ENCODE assay signal across 9 cellular contexts in genomic region chr14:102901633-102902032, GRCh38. TPM values are rescaled to one million over a fixed set of nuclear protein-coding genes. Genes with fewer than 3 reads are reported as not detected.
A peak's percentile ranks its signal among the peaks of the same experiment; 100 is the strongest.
DNase-seq lines count a peak whose midpoint lies in the region; ATAC-seq and TF ChIP-seq lines count a peak whose summit lies in the region.
"Had no signal": no experiment of that assay in that cellular context is flagged by ENCODE, and none has a peak within 500 bp of the region (broad histone marks: within the 10 kb centered on the region; RNA-seq: fewer than 3 reads in every experiment).

No MANE protein-coding gene starts in this region.

- peaks cover 10 to 39% (median 35%) of the 10 kb centered on the region in 10 experiments for H3K4me1 ChIP-seq in BLaER1 treated with 17β-estradiol and CSF1 and Interleukin-3, amounts not matched to agents 10 nM and 100 nM
- peaks cover 28% of the 10 kb centered on the region for H3K4me1 ChIP-seq in OCI-LY7 (ENCODE audit: insufficient read depth, low read length, poor library complexity, severe bottlenecking)

- TF ChIP-seq POLR2A in GM18951 (IDR thresholded peaks at IDR 0.05; ENCODE audit: extremely low read depth, insufficient read depth, insufficient read length): peak; percentile 45
- TF ChIP-seq POLR2A in lower leg skin (IDR thresholded peaks at IDR 0.05): no peak

- intact Hi-C loops in OCI-LY7 (cut with micrococcal nuclease; ENCODE audit: unreplicated experiment) (loop anchor here (1.0 to 5.0 kb wide), 2 partner anchors 16 to 379 kb away; no protein-coding TSS in a partner anchor), lower leg skin (cut with DNase I; ENCODE audit: low total_unique reads) (no loop called here)

- peak overlapping the region; percentile 10 to 67 (median 46); a peak in 19 of 22 replicates for H3K4me2 ChIP-seq in BLaER1 treated with 17β-estradiol and CSF1 and Interleukin-3, amounts not matched to agents 10 nM and 100 nM
- H3K4me2 ChIP-seq in OCI-LY7 (ENCODE audit: low read length): peak overlapping the region; percentile 72

- BruUV-seq in OCI-LY7 (replicated peaks; lab: Mats Ljungman, UMichigan): no TSS peak

- no peaks in the 10 kb centered on the region; a peak in 1 of 22 replicates for H3K9me3 ChIP-seq in BLaER1 treated with 17β-estradiol and CSF1 and Interleukin-3, amounts not matched to agents 10 nM and 100 nM (replicated peaks in 1 of 11)
- no peaks in the 10 kb centered on the region for H3K9me3 ChIP-seq in OCI-LY7 (ENCODE audit: low read length)

- WGBS in lower leg skin, 2 donors: 91% methylated on average over 4 of the region's 4 CpGs

- no peak for TF ChIP-seq CTCF in OCI-LY7 (conservative IDR thresholded peaks at IDR 0.05; ENCODE audit: low read length)
- no peak for TF ChIP-seq CTCF in lower leg skin (IDR thresholded peaks at IDR 0.05)

- POLR2A ChIA-PET in OCI-LY7 (lab: Charles Lee): interaction anchor here (0.6 kb wide), 1 partner anchor 49 kb away, joined by 3 read pairs; no protein-coding TSS in a partner anchor

- ATAC-seq in HG02938 (IDR thresholded peaks at IDR 0.05; ENCODE audit: unreplicated experiment) (peak; percentile 75), SK-N-SH treated with all-trans-retinoic acid at 6 μM for 48 hours (no peak)

- H3K4me3 ChIP-seq in BLaER1 treated with 17β-estradiol and CSF1 and Interleukin-3, amounts not matched to agents 10 nM and 100 nM: no peak overlapping the region
- H3K4me3 ChIP-seq in OCI-LY7 (ENCODE audit: low read depth, low read length, poor library complexity, severe bottlenecking) (peak overlapping the region; percentile 36), lower leg skin (ENCODE audit: low read depth, poor library complexity, severe bottlenecking) (no peak overlapping the region)

- H2AFZ ChIP-seq in OCI-LY7 (ENCODE audit: low read length): no peak overlapping the region

- peaks cover 39 to 95% (median 72%) of the 10 kb centered on the region in 11 experiments for H3K36me3 ChIP-seq in BLaER1 treated with 17β-estradiol and CSF1 and Interleukin-3, amounts not matched to agents 10 nM and 100 nM
- H3K36me3 ChIP-seq in OCI-LY7 (ENCODE audit: insufficient read depth, low read length): no peaks in the 10 kb centered on the region

- peaks cover 7 to 75% (median 25%) of the 10 kb centered on the region in 11 experiments; a peak in 16 of 22 replicates for H4K20me1 ChIP-seq in BLaER1 treated with 17β-estradiol and CSF1 and Interleukin-3, amounts not matched to agents 10 nM and 100 nM
- peaks cover 4% of the 10 kb centered on the region; the same call in 1 of the 2 replicates for H4K20me1 ChIP-seq in OCI-LY7 (ENCODE audit: insufficient read depth, low read length)

- no peaks in the 10 kb centered on the region for H3K9me2 ChIP-seq in OCI-LY7 (ENCODE audit: insufficient read depth, low read length)

- no peaks in the 10 kb centered on the region for H3K79me2 ChIP-seq in OCI-LY7 (ENCODE audit: insufficient read depth, low read depth, low read length)

- peak overlapping the region in 5 of 11 experiments; percentile 9 to 50 (median 38); a peak in 8 of 22 replicates for H3K9ac ChIP-seq in BLaER1 treated with 17β-estradiol and CSF1 and Interleukin-3, amounts not matched to agents 10 nM and 100 nM

- CTCF ChIA-PET in OCI-LY7 (lab: Charles Lee; ENCODE audit: unreplicated experiment): no interaction called here

- DNase-seq in OCI-LY7 (ENCODE audit: low spot score): peak; percentile 93
- no peak for DNase-seq in stimulated activated CD4-positive, alpha-beta T cell treated with anti-CD3 and anti-CD28 coated beads, Interleukin-1b, Interleukin-23, amount 100 ng/mL, for 48 hours
- no peak for DNase-seq in DMS114 treated with DMSO at 0.1 percent for 48 hours (lab: John Stamatoyannopoulos, UW; ENCODE audit: unreplicated experiment)
- no peak for DNase-seq in lower leg skin (ENCODE audit: low spot score in 2 of 2)
- DNase-seq: NCI-H226 had no signal

- in situ Hi-C loops in GM18951 (cut with MboI; ENCODE audit: low sequenced_read_pairs, unreplicated experiment): no loop called here

- no peak overlapping the region for H3K27ac ChIP-seq in BLaER1 treated with 17β-estradiol and CSF1 and Interleukin-3, amounts not matched to agents 10 nM and 100 nM
- peak overlapping the region; percentile 59 for H3K27ac ChIP-seq in OCI-LY7 (ENCODE audit: low read depth, low read length, poor library complexity, severe bottlenecking)

- no peaks in the 10 kb centered on the region for H3K27me3 ChIP-seq in BLaER1 treated with 17β-estradiol and CSF1 and Interleukin-3, amounts not matched to agents 10 nM and 100 nM

TF ChIP-seq in SK-N-SH treated with all-trans-retinoic acid at 6 μM for 48 hours, 23 proteins besides CTCF, POLR2A, EP300 and RAD21:
- no peak for TF ChIP-seq OSR1 (CRISPR knock-in tag; IDR thresholded peaks at IDR 0.05)
- TF ChIP-seq PPARA (CRISPR knock-in tag; IDR thresholded peaks at IDR 0.05; ENCODE audit: borderline replicate concordance): no peak
- no peak for TF ChIP-seq ZNF565 (CRISPR knock-in tag; conservative IDR thresholded peaks at IDR 0.05; ENCODE audit: low read depth)
- TF ChIP-seq TCF4 (CRISPR knock-in tag; IDR thresholded peaks at IDR 0.05; ENCODE audit: borderline replicate concordance): no peak
- no peak for TF ChIP-seq ISL1 (CRISPR knock-in tag; IDR thresholded peaks at IDR 0.05)
- TF ChIP-seq RARB (CRISPR knock-in tag; IDR thresholded peaks at IDR 0.05): no peak
- TF ChIP-seq BACH2 (CRISPR knock-in tag; IDR thresholded peaks at IDR 0.05; ENCODE audit: borderline replicate concordance): no peak
- TF ChIP-seq, protein P1, sequence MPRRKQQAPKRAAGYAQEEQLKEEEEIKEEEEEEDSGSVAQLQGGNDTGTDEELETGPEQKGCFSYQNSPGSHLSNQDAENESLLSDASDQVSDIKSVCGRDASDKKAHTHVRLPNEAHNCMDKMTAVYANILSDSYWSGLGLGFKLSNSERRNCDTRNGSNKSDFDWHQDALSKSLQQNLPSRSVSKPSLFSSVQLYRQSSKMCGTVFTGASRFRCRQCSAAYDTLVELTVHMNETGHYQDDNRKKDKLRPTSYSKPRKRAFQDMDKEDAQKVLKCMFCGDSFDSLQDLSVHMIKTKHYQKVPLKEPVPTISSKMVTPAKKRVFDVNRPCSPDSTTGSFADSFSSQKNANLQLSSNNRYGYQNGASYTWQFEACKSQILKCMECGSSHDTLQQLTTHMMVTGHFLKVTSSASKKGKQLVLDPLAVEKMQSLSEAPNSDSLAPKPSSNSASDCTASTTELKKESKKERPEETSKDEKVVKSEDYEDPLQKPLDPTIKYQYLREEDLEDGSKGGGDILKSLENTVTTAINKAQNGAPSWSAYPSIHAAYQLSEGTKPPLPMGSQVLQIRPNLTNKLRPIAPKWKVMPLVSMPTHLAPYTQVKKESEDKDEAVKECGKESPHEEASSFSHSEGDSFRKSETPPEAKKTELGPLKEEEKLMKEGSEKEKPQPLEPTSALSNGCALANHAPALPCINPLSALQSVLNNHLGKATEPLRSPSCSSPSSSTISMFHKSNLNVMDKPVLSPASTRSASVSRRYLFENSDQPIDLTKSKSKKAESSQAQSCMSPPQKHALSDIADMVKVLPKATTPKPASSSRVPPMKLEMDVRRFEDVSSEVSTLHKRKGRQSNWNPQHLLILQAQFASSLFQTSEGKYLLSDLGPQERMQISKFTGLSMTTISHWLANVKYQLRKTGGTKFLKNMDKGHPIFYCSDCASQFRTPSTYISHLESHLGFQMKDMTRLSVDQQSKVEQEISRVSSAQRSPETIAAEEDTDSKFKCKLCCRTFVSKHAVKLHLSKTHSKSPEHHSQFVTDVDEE (CRISPR knock-in tag; IDR thresholded peaks at IDR 0.05): no peak
- TF ChIP-seq TOX (CRISPR knock-in tag; IDR thresholded peaks at IDR 0.05; ENCODE audit: borderline replicate concordance): no peak
- TF ChIP-seq GLIS3 (CRISPR knock-in tag; IDR thresholded peaks at IDR 0.05): no peak
- no peak for TF ChIP-seq ESRRG (CRISPR knock-in tag; IDR thresholded peaks at IDR 0.05)
- TF ChIP-seq CSDC2 (CRISPR knock-in tag; IDR thresholded peaks at IDR 0.05): no peak
- TF ChIP-seq POU6F1 (CRISPR knock-in tag; IDR thresholded peaks at IDR 0.05; ENCODE audit: borderline replicate concordance, low read depth): no peak
- no peak for TF ChIP-seq CSRNP3 (CRISPR knock-in tag; IDR thresholded peaks at IDR 0.05)
- no peak for TF ChIP-seq SNAI2 (CRISPR knock-in tag; IDR thresholded peaks at IDR 0.05)
- TF ChIP-seq ZFP30 (CRISPR knock-in tag; IDR thresholded peaks at IDR 0.05): no peak
TF ChIP-seq in SK-N-SH treated with all-trans-retinoic acid at 6 μM for 48 hours: peak in this region for 0.

RNA-seq across cellular contexts. Expression of gene AMN, which starts 20.8 kb away (rescaled TPM):
- total RNA-seq in OCI-LY7 (2014; rRNA removed; shearing (Covaris generic)): 0.18 and 0.35 TPM in 2 replicates
- total RNA-seq in OCI-LY7 (2022) (5.6 and 6.4 TPM in 2 replicates), lower leg skin (10 to 100 TPM; 21.5 to 29.1 (median 24.1) TPM)
